1 cellular context compared by ENCODE assay signal in the genomic region with DNA sequence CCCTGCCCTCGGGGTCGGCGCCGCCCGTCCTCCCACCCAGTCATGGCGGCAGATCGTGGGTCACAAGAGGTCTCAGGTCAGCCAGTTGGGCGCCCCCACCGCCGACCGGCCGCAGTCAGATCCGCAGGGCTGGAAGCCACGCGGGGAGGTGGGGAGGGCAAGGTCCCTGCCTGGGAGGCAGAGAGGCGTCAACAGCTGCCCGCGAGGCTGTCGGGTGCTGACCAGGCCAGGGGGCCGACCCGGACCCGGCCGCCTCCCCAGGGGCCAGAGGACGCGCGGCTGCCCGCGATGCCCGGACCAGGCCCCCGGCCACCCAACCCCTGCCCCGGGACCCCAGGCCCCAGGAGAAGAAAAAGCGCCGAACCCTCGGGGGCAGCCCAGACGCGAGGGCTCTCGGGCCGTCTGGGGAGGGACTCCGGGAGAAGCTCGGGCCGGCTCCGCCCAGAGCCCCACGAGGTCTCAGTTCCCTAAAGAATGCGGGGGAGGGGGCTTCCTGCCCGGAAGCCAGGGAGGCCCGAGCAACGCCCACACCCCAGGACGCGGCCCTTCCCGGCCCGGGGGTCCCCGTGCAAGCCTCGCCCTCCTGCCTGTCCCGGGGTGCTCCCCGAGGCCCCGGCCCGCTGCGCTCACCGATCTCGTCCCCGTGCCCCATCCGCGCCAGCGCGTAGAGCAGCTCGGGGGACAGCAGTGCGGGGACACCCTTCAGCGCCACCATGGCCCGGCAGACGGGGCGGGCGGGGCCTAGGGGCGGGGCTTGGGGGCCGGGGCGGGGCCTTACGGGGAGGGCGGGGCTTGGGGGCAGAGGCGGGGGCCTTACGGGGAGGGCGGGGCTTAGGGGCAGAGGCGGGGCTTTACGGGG.
TF ChIP-seq lines count a peak whose summit lies in the region.

FUOM (minus strand) TSS at position 727 of the 859 bp plus-strand sequence; CDS start at position 715, 12 bp downstream.

TF ChIP-seq in H1, 55 proteins besides CTCF, POLR2A, EP300 and RAD21:
- TF ChIP-seq ASH2L (IDR thresholded peaks at IDR 0.05; ENCODE audit: low read length) (peak; percentile 59), KDM4A (IDR thresholded peaks at IDR 0.05; ENCODE audit: low read depth, low read length, severe bottlenecking) (peak; percentile 77), NRF1 (IDR thresholded peaks at IDR 0.05; ENCODE audit: low read depth, low read length) (no peak), SUZ12 (IDR thresholded peaks at IDR 0.05; ENCODE audit: low read length) (no peak), PHF8 (conservative IDR thresholded peaks at IDR 0.05; ENCODE audit: low read depth, low read length) (peak; percentile 93), TAF1 (IDR thresholded peaks at IDR 0.05; ENCODE audit: low read depth, low read length) (peak; percentile 62; the same call in 1 of the 2 replicates), RXRA (IDR thresholded peaks at IDR 0.05; ENCODE audit: insufficient read depth, low read depth, low read length) (no peak), RNF2 (IDR thresholded peaks at IDR 0.05; ENCODE audit: borderline replicate concordance, low read depth, low read length, missing control alignments, poor library complexity, severe bottlenecking) (no peak), BCL11A (IDR thresholded peaks at IDR 0.05; ENCODE audit: low read depth in 2 of 2, low read length in 2 of 2) (no peak), RFX5 (IDR thresholded peaks at IDR 0.05; ENCODE audit: borderline replicate concordance, low read depth, low read length) (no peak), SP4 (IDR thresholded peaks at IDR 0.05; ENCODE audit: low read length) (no peak), EZH2 (IDR thresholded peaks at IDR 0.05; ENCODE audit: low read depth, low read length, severe bottlenecking) (no peak), TEAD4 (IDR thresholded peaks at IDR 0.05; ENCODE audit: low read depth, low read length) (0 out of 2 replicates have a peak, but pooled peaks have one; percentile 34), SP1 (IDR thresholded peaks at IDR 0.05; ENCODE audit: low read depth, low read length) (no peak), CEBPB (IDR thresholded peaks at IDR 0.05; ENCODE audit: low read depth, low read length) (no peak), HDAC2 (IDR thresholded peaks at IDR 0.05; ENCODE audit: borderline replicate concordance in 1 of 2, low read depth in 2 of 2, low read length in 2 of 2) (0 out of 4 replicates have a peak, but pooled peaks of 1 of the 2 experiments have one; percentile 34), EGR1 (IDR thresholded peaks at IDR 0.05; ENCODE audit: borderline replicate concordance, low read depth, low read length) (peak; percentile 89; the same call in 1 of the 2 replicates), CHD2 (IDR thresholded peaks at IDR 0.05; ENCODE audit: low read length) (no peak), NANOG (IDR thresholded peaks at IDR 0.05; ENCODE audit: insufficient read depth, low read depth, low read length, poor library complexity, severe bottlenecking) (no peak), SIN3A (conservative IDR thresholded peaks at IDR 0.05 in 1 of 2, IDR thresholded peaks at IDR 0.05 in 1 of 2; ENCODE audit: low read depth in 1 of 2, low read length in 2 of 2) (no peak), YY1 (IDR thresholded peaks at IDR 0.05; ENCODE audit: low read depth, low read length) (no peak)
- TF ChIP-seq, protein P1, sequence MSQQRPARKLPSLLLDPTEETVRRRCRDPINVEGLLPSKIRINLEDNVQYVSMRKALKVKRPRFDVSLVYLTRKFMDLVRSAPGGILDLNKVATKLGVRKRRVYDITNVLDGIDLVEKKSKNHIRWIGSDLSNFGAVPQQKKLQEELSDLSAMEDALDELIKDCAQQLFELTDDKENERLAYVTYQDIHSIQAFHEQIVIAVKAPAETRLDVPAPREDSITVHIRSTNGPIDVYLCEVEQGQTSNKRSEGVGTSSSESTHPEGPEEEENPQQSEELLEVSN (IDR thresholded peaks at IDR 0.05), result 0 out of 2 replicates have a peak, but pooled peaks have one; percentile 8
- TF ChIP-seq, protein P2, sequence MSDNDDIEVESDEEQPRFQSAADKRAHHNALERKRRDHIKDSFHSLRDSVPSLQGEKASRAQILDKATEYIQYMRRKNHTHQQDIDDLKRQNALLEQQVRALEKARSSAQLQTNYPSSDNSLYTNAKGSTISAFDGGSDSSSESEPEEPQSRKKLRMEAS (IDR thresholded peaks at IDR 0.05), result peak; percentile 27; the same call in 1 of the 2 replicates
- TF ChIP-seq, protein P3, sequence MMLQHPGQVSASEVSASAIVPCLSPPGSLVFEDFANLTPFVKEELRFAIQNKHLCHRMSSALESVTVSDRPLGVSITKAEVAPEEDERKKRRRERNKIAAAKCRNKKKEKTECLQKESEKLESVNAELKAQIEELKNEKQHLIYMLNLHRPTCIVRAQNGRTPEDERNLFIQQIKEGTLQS (IDR thresholded peaks at IDR 0.05; ENCODE audit: insufficient read depth, low read depth, low read length), result no peak
